9 cellular contexts compared by ENCODE assay signal in the genomic region with DNA sequence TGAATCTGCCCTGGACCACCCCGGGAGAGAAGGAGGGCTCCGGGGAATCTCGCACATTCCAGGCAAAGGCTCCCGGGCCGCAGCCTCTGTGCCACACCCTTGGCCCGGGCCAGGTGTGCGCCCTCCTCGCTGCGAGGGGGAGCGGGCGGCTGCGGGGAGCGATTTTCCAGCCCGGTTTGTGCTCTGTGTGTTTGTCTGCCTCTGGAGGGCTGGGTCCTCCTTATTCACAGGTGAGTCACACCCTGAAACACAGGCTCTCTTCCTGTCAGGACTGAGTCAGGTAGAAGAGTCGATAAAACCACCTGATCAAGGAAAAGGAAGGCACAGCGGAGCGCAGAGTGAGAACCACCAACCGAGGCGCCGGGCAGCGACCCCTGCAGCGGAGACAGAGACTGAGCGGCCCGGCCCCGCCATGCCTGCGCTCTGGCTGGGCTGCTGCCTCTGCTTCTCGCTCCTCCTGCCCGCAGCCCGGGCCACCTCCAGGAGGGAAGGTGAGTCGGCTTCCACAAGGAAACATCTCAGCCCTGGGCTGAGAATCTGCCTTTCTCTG. TPM values are rescaled to one million over a fixed set of nuclear protein-coding genes. Genes with fewer than 3 reads are reported as not detected.
DNase-seq lines count a peak whose midpoint lies in the region; ATAC-seq and FAIRE-seq lines count a peak whose summit lies in the region.
"Had no signal": no experiment of that assay in that cellular context is flagged by ENCODE, and none has a peak within 500 bp of the region (broad histone marks: within the 10 kb centered on the region; RNA-seq: fewer than 3 reads in every experiment).

A gene (plus strand): TSS at position 324 of the 550 bp plus-strand sequence. CDS start 89 bp downstream, at position 413.

- H3K9me3 ChIP-seq in adipocyte (ENCODE audit: control insufficient read depth, low read length) = no peaks in the 10 kb centered on the region
- no peaks in the 10 kb centered on the region for H3K9me3 ChIP-seq in small intestine (ENCODE audit: control insufficient read depth, low read depth)

- POLR2A ChIA-PET in activated CD4-positive, alpha-beta memory T cell treated with anti-CD3 and anti-CD28 coated beads for 36 hours (lab: Charles Lee) = no interaction called here
- POLR2A ChIA-PET in activated CD4-positive, alpha-beta memory T cell treated with anti-CD3 and anti-CD28 coated beads, Interleukin-2, amount 10 ng/mL, durations not matched to agents 7 days and 5 days (lab: Charles Lee) = no interaction called here

- intact Hi-C loops in activated CD4-positive, alpha-beta memory T cell treated with anti-CD3 and anti-CD28 coated beads for 36 hours (cut with micrococcal nuclease) = no loop called here

- WGBS in small intestine, 3 donors = 5 to 21% (median 13%) methylated on average over 26 to 30 of the region's 30 CpGs

- peak within 1 kb of the TSS; percentile 53 to 89 for H3K27ac ChIP-seq in small intestine (ENCODE audit: low read depth in 1 of 2, low read length in 1 of 2)
- H3K27ac ChIP-seq: SK-N-MC had no signal

- no peak for FAIRE-seq in small intestine (lab: Jason Lieb, UNC)

- CTCF ChIA-PET in activated CD4-positive, alpha-beta memory T cell treated with anti-CD3 and anti-CD28 coated beads for 36 hours (lab: Charles Lee) = no interaction called here
- CTCF ChIA-PET in activated CD4-positive, alpha-beta memory T cell treated with anti-CD3 and anti-CD28 coated beads, Interleukin-2, amount 10 ng/mL, durations not matched to agents 7 days and 5 days (lab: Charles Lee) = no interaction called here

- no peak within 1 kb of the TSS for H3K9ac ChIP-seq in adipocyte (ENCODE audit: low read length)

- H3K27ac Mint-ChIP-seq in activated CD4-positive, alpha-beta memory T cell treated with anti-CD3 and anti-CD28 coated beads for 36 hours = no peak within 1 kb of the TSS
- H3K27ac Mint-ChIP-seq in activated CD4-positive, alpha-beta memory T cell treated with anti-CD3 and anti-CD28 coated beads, Interleukin-2, amount 10 ng/mL, durations not matched to agents 7 days and 5 days = no peak within 1 kb of the TSS

- H3K27me3 Mint-ChIP-seq in activated CD4-positive, alpha-beta memory T cell treated with anti-CD3 and anti-CD28 coated beads for 36 hours = peaks cover 29% of the 10 kb centered on the region
- H3K27me3 Mint-ChIP-seq in activated CD4-positive, alpha-beta memory T cell treated with anti-CD3 and anti-CD28 coated beads, Interleukin-2, amount 10 ng/mL, durations not matched to agents 7 days and 5 days = peaks cover 35% of the 10 kb centered on the region

- no peak for ATAC-seq in GM18867 (IDR thresholded peaks at IDR 0.05; ENCODE audit: unreplicated experiment)

- H3K4me1 Mint-ChIP-seq in activated CD4-positive, alpha-beta memory T cell treated with anti-CD3 and anti-CD28 coated beads for 36 hours (ENCODE audit: low read depth) = peaks cover 1% of the 10 kb centered on the region
- no peaks in the 10 kb centered on the region for H3K4me1 Mint-ChIP-seq in activated CD4-positive, alpha-beta memory T cell treated with anti-CD3 and anti-CD28 coated beads, Interleukin-2, amount 10 ng/mL, durations not matched to agents 7 days and 5 days

- no peaks in the 10 kb centered on the region for H3K27me3 ChIP-seq in adipocyte (replicated peaks; ENCODE audit: control insufficient read depth, insufficient read depth, low read length)
- no peaks in the 10 kb centered on the region for H3K27me3 ChIP-seq in small intestine (ENCODE audit: control insufficient read depth in 2 of 2, insufficient read depth in 2 of 2, low read length in 2 of 2)

- peak within 1 kb of the TSS; percentile 29 for H3K4me3 ChIP-seq in adipocyte (ENCODE audit: low read length)
- H3K4me3 ChIP-seq in iPS-11a (ENCODE audit: low read depth, low read length) = peak within 1 kb of the TSS; percentile 62
- H3K4me3 ChIP-seq in small intestine (ENCODE audit: low read depth in 1 of 2, low read length in 2 of 2) = peak within 1 kb of the TSS in 1 of 2 donors; percentile 52
- H3K4me3 ChIP-seq: SK-N-MC had no signal

- H3K36me3 ChIP-seq in adipocyte (ENCODE audit: control insufficient read depth, insufficient read depth, low read length, severe bottlenecking) (no peaks in the 10 kb centered on the region), small intestine (ENCODE audit: control insufficient read depth in 2 of 2, insufficient read depth in 2 of 2, low read length in 2 of 2) (no peaks in the 10 kb centered on the region)

- peak; percentile 46 for DNase-seq in activated CD4-positive, alpha-beta memory T cell treated with anti-CD3 and anti-CD28 coated beads for 36 hours
- no peak for DNase-seq in activated CD4-positive, alpha-beta memory T cell treated with anti-CD3 and anti-CD28 coated beads, Interleukin-2, amount 10 ng/mL, durations not matched to agents 7 days and 5 days
- DNase-seq in adipocyte (ENCODE audit: low read depth) = no peak
- peak; percentile 88 for DNase-seq in small intestine
- DNase-seq in GM03348 (ENCODE audit: low spot score) = no peak
- DNase-seq in OCI-M1 (lab: John Stamatoyannopoulos, UW) = no peak

- H3K4me1 ChIP-seq in adipocyte (ENCODE audit: control insufficient read depth, insufficient read depth, low read length) (peaks cover 9% of the 10 kb centered on the region), small intestine (ENCODE audit: control insufficient read depth in 2 of 2, insufficient read depth in 1 of 2, low read depth in 1 of 2, low read length in 1 of 2) (no peaks in the 10 kb centered on the region)

- H3K9me3 Mint-ChIP-seq in activated CD4-positive, alpha-beta memory T cell treated with anti-CD3 and anti-CD28 coated beads for 36 hours = no peaks in the 10 kb centered on the region
- H3K9me3 Mint-ChIP-seq in activated CD4-positive, alpha-beta memory T cell treated with anti-CD3 and anti-CD28 coated beads, Interleukin-2, amount 10 ng/mL, durations not matched to agents 7 days and 5 days = no peaks in the 10 kb centered on the region

- no peaks in the 10 kb centered on the region for H3K36me3 Mint-ChIP-seq in activated CD4-positive, alpha-beta memory T cell treated with anti-CD3 and anti-CD28 coated beads for 36 hours
- H3K36me3 Mint-ChIP-seq in activated CD4-positive, alpha-beta memory T cell treated with anti-CD3 and anti-CD28 coated beads, Interleukin-2, amount 10 ng/mL, durations not matched to agents 7 days and 5 days (ENCODE audit: low read depth) = no peaks in the 10 kb centered on the region

- peak within 1 kb of the TSS; percentile 4 for H3K4me3 Mint-ChIP-seq in activated CD4-positive, alpha-beta memory T cell treated with anti-CD3 and anti-CD28 coated beads for 36 hours
- H3K4me3 Mint-ChIP-seq in activated CD4-positive, alpha-beta memory T cell treated with anti-CD3 and anti-CD28 coated beads, Interleukin-2, amount 10 ng/mL, durations not matched to agents 7 days and 5 days = no peak within 1 kb of the TSS

RNA-seq across cellular contexts. Expression of the gene that starts here (rescaled TPM):
- total RNA-seq in activated CD4-positive, alpha-beta memory T cell treated with anti-CD3 and anti-CD28 coated beads for 36 hours = not detected
- not detected for total RNA-seq in activated CD4-positive, alpha-beta memory T cell treated with anti-CD3 and anti-CD28 coated beads, Interleukin-2, amount 10 ng/mL, durations not matched to agents 7 days and 5 days
- polyA plus RNA-seq in small intestine = 1 to 10 TPM; 2.4 to 7.7 (median 4.7) TPM

Comparison
In these comparisons a context has a peak if more than half of its experiments do, and no peak if none do; other contexts are left out.
1. Peak in DNase-seq in activated CD4-positive, alpha-beta memory T cell treated with anti-CD3 and anti-CD28 coated beads for 36 hours; RNA of the gene not detected or under 1 TPM.